ENCODE assay signal across 1 cellular context in the genomic region with DNA sequence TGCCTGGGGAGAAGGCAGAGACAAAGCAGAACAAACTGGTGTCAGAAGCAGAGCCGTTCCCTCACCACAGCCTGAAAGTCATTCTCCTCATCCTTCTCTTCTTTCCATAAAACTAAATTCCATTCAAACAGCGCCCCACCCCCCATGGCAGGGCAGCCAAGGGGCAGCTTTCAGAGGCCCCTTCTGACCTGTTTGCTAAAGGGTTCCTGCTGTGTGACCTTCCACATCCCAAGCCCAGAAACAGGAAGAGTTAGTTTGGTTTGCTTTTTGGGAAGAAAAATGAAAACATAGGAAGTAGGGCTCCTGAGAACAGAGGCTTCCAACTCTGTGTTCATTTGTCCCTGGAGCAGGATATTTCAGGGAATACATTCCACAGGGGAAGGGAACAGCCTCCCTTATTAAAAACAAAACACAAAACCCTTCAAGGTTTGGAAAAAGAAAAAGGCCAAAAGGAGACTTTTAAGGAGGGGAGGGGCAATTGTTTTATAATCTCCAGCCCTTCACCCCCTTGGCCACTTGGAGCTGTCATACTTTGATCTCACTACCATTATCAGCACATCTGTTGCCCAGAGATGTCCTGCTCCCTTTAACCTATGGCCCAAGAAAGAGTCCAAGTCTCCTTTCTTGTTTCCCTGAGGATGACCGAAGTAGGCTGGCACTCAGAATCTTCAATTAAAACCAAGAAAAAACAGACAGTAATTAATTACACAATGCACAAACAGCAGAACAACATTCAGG.
TF ChIP-seq lines count a peak whose summit lies in the region.

No MANE protein-coding gene starts in this region.

TF ChIP-seq in GM23338, 12 proteins besides CTCF, POLR2A, EP300 and RAD21 (continued from another document):
- TF ChIP-seq, protein P1, sequence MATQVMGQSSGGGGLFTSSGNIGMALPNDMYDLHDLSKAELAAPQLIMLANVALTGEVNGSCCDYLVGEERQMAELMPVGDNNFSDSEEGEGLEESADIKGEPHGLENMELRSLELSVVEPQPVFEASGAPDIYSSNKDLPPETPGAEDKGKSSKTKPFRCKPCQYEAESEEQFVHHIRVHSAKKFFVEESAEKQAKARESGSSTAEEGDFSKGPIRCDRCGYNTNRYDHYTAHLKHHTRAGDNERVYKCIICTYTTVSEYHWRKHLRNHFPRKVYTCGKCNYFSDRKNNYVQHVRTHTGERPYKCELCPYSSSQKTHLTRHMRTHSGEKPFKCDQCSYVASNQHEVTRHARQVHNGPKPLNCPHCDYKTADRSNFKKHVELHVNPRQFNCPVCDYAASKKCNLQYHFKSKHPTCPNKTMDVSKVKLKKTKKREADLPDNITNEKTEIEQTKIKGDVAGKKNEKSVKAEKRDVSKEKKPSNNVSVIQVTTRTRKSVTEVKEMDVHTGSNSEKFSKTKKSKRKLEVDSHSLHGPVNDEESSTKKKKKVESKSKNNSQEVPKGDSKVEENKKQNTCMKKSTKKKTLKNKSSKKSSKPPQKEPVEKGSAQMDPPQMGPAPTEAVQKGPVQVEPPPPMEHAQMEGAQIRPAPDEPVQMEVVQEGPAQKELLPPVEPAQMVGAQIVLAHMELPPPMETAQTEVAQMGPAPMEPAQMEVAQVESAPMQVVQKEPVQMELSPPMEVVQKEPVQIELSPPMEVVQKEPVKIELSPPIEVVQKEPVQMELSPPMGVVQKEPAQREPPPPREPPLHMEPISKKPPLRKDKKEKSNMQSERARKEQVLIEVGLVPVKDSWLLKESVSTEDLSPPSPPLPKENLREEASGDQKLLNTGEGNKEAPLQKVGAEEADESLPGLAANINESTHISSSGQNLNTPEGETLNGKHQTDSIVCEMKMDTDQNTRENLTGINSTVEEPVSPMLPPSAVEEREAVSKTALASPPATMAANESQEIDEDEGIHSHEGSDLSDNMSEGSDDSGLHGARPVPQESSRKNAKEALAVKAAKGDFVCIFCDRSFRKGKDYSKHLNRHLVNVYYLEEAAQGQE (IDR thresholded peaks at IDR 0.05; ENCODE audit: unreplicated experiment), result no peak
- TF ChIP-seq EZH2 (IDR thresholded peaks at IDR 0.05; ENCODE audit: low read depth, unreplicated experiment), result no peak
- no peak for TF ChIP-seq POLR2AphosphoS5 (IDR thresholded peaks at IDR 0.05; ENCODE audit: low read depth)
- TF ChIP-seq CREB1 (CRISPR knock-in tag; IDR thresholded peaks at IDR 0.05; ENCODE audit: low read depth), result no peak
- TF ChIP-seq STAT1 (IDR thresholded peaks at IDR 0.05; ENCODE audit: unreplicated experiment), result no peak
- TF ChIP-seq ZNF114 (CRISPR knock-in tag; IDR thresholded peaks at IDR 0.05), result no peak
- TF ChIP-seq, protein P2, sequence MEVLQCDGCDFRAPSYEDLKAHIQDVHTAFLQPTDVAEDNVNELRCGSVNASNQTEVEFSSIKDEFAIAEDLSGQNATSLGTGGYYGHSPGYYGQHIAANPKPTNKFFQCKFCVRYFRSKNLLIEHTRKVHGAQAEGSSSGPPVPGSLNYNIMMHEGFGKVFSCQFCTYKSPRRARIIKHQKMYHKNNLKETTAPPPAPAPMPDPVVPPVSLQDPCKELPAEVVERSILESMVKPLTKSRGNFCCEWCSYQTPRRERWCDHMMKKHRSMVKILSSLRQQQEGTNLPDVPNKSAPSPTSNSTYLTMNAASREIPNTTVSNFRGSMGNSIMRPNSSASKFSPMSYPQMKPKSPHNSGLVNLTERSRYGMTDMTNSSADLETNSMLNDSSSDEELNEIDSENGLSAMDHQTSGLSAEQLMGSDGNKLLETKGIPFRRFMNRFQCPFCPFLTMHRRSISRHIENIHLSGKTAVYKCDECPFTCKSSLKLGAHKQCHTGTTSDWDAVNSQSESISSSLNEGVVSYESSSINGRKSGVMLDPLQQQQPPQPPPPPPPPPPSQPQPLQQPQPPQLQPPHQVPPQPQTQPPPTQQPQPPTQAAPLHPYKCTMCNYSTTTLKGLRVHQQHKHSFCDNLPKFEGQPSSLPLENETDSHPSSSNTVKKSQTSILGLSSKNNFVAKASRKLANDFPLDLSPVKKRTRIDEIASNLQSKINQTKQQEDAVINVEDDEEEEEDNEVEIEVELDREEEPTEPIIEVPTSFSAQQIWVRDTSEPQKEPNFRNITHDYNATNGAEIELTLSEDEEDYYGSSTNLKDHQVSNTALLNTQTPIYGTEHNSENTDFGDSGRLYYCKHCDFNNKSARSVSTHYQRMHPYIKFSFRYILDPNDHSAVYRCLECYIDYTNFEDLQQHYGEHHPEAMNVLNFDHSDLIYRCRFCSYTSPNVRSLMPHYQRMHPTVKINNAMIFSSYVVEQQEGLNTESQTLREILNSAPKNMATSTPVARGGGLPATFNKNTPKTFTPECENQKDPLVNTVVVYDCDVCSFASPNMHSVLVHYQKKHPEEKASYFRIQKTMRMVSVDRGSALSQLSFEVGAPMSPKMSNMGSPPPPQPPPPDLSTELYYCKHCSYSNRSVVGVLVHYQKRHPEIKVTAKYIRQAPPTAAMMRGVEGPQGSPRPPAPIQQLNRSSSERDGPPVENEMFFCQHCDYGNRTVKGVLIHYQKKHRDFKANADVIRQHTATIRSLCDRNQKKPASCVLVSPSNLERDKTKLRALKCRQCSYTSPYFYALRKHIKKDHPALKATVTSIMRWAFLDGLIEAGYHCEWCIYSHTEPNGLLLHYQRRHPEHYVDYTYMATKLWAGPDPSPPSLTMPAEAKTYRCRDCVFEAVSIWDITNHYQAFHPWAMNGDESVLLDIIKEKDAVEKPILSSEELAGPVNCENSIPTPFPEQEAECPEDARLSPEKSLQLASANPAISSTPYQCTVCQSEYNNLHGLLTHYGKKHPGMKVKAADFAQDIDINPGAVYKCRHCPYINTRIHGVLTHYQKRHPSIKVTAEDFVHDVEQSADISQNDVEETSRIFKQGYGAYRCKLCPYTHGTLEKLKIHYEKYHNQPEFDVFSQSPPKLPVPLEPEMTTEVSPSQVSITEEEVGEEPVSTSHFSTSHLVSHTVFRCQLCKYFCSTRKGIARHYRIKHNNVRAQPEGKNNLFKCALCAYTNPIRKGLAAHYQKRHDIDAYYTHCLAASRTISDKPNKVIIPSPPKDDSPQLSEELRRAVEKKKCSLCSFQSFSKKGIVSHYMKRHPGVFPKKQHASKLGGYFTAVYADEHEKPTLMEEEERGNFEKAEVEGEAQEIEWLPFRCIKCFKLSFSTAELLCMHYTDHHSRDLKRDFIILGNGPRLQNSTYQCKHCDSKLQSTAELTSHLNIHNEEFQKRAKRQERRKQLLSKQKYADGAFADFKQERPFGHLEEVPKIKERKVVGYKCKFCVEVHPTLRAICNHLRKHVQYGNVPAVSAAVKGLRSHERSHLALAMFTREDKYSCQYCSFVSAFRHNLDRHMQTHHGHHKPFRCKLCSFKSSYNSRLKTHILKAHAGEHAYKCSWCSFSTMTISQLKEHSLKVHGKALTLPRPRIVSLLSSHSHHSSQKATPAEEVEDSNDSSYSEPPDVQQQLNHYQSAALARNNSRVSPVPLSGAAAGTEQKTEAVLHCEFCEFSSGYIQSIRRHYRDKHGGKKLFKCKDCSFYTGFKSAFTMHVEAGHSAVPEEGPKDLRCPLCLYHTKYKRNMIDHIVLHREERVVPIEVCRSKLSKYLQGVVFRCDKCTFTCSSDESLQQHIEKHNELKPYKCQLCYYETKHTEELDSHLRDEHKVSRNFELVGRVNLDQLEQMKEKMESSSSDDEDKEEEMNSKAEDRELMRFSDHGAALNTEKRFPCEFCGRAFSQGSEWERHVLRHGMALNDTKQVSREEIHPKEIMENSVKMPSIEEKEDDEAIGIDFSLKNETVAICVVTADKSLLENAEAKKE (CRISPR knock-in tag; IDR thresholded peaks at IDR 0.05), result no peak
- no peak for TF ChIP-seq JUNB (IDR thresholded peaks at IDR 0.05; ENCODE audit: unreplicated experiment)
- TF ChIP-seq, protein P3, sequence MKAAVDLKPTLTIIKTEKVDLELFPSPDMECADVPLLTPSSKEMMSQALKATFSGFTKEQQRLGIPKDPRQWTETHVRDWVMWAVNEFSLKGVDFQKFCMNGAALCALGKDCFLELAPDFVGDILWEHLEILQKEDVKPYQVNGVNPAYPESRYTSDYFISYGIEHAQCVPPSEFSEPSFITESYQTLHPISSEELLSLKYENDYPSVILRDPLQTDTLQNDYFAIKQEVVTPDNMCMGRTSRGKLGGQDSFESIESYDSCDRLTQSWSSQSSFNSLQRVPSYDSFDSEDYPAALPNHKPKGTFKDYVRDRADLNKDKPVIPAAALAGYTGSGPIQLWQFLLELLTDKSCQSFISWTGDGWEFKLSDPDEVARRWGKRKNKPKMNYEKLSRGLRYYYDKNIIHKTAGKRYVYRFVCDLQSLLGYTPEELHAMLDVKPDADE (IDR thresholded peaks at IDR 0.05), result no peak
